ENCODE assay signal across 9 cellular contexts in the genomic region with DNA sequence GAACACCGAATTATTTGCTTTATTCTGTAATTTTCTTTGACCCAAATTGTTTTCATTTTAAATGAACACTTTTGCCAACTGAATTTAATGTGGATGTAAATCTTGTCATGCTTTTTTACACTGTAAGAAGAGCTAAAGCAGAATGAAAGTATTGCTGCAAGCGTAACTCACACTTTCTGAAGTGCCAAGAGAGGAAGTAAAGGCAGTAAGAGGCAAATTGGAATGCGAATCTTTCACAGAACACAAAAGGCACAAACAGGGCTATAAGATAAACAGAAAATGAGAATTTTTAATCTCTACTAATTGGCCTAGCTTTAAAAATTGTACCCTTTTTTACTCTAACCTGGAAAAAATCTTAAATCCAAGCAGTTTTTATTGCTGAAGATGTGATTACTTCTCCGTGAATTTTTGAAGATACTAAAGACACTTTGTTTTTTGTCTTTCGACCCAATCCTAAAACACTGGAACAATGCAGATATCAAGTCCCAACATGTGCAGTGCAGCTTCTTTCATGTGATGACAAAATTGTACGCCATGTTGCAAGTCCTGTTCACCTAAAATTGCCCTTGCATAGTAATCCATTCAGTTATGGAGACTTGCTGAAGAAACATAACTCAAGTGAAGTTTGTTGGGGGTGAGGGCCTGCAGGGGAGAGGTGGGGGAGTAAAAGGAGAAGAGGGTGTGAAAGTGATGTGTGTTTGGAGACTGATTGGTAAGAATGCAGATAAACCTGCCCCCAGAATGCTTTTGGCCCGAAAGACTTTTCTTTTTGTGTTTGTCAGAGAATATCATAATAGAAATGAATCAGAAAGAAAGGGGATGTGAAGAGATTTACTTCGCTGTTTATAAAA. TPM values are rescaled to one million over a fixed set of nuclear protein-coding genes. Genes with fewer than 3 reads are reported as not detected.
DNase-seq lines count a peak whose midpoint lies in the region; ATAC-seq and TF ChIP-seq lines count a peak whose summit lies in the region.
"Had no signal": no experiment of that assay in that cellular context is flagged by ENCODE, and none has a peak within 500 bp of the region (broad histone marks: within the 10 kb centered on the region; RNA-seq: fewer than 3 reads in every experiment).

No MANE protein-coding gene starts in this region.

- no peak for TF ChIP-seq RAD21 in HCT116 (IDR thresholded peaks at IDR 0.05; ENCODE audit: low read depth)

- no peak overlapping the region for H3K27ac ChIP-seq in HCT116 (ENCODE audit: low read depth, low read length)
- no peak overlapping the region for H3K27ac ChIP-seq in SJCRH30
- H3K27ac ChIP-seq in prostate gland = peak overlapping the region; percentile 78 to 81
- H3K27ac ChIP-seq: SJSA1 had no signal

- TF ChIP-seq POLR2A in HCT116 (IDR thresholded peaks at IDR 0.05; ENCODE audit: borderline replicate concordance, extremely low read depth, insufficient read depth, insufficient read length) (no peak), prostate gland (IDR thresholded peaks at IDR 0.05) (no peak)

- intact Hi-C loops in HCT116 (cut with micrococcal nuclease) = loop anchor here (2.0 kb wide), 1 partner anchor 168 kb away; no protein-coding TSS in a partner anchor
- intact Hi-C loops in prostate gland (cut with DNase I) = loop anchor here (5.0 kb wide), 2 partner anchors 55 to 80 kb away; partner anchors contain the start of gene UBL7

- peak overlapping the region; percentile 93 for H3K4me2 ChIP-seq in HCT116 (ENCODE audit: low read length)

- 36% methylated on average over 8 of the region's 8 CpGs for WGBS in prostate gland

- peaks cover 14% of the 10 kb centered on the region for H4K20me1 ChIP-seq in HCT116 (ENCODE audit: insufficient read depth)

- no peak for ATAC-seq in HCT116
- ATAC-seq in GM18511 (IDR thresholded peaks at IDR 0.05; ENCODE audit: unreplicated experiment) = no peak
- ATAC-seq in GM18502 (IDR thresholded peaks at IDR 0.05; ENCODE audit: poor library complexity, unreplicated experiment) = no peak

- TSS peak; percentile 48 for BruUV-seq in HCT116 (replicated peaks; lab: Mats Ljungman, UMichigan)

- no peaks in the 10 kb centered on the region for H3K9me2 ChIP-seq in HCT116 (ENCODE audit: insufficient read depth)

- no peak for TF ChIP-seq CTCF in HCT116 (IDR thresholded peaks at IDR 0.05 in 2 of 3, conservative IDR thresholded peaks at IDR 0.05 in 1 of 3; ENCODE audit: borderline replicate concordance in 1 of 3, insufficient read depth in 1 of 3, low read depth in 2 of 3, low read length in 2 of 3)
- no peak for TF ChIP-seq CTCF in fibroblast of the aortic adventitia (IDR thresholded peaks at IDR 0.05; ENCODE audit: insufficient read depth, low read length)
- no peak for TF ChIP-seq CTCF in prostate gland (IDR thresholded peaks at IDR 0.05)

- CTCF ChIA-PET in HCT116 (lab: Charles Lee) = no interaction called here

- H3K9me3 ChIP-seq in HCT116 (ENCODE audit: control insufficient read depth in 1 of 2, insufficient read depth in 1 of 2, low read depth in 1 of 2, low read length in 2 of 2) (no peaks in the 10 kb centered on the region), SJCRH30 (replicated peaks) (no peaks in the 10 kb centered on the region), prostate gland (no peaks in the 10 kb centered on the region)
- H3K9me3 ChIP-seq: SJSA1 had no signal

- peak overlapping the region; percentile 88 to 91; a peak in 3 of 4 replicates for H3K4me3 ChIP-seq in HCT116 (replicated peaks in 1 of 2; ENCODE audit: low read depth in 1 of 2, low read length in 2 of 2)
- peak overlapping the region; percentile 95 for H3K4me3 ChIP-seq in SJCRH30
- peak overlapping the region; percentile 82 for H3K4me3 ChIP-seq in fibroblast of the aortic adventitia (ENCODE audit: low read depth, low read length)
- peak overlapping the region; percentile 84 to 94 for H3K4me3 ChIP-seq in prostate gland

- RAD21 ChIA-PET in HCT116 (lab: Charles Lee; ENCODE audit: low non-redundant PET in 1 of 2, low total read pairs in 2 of 2, uncharacterized antibody in 2 of 2, unreplicated experiment in 2 of 2) = no interaction called here

- POLR2A ChIA-PET in HCT116 (lab: Charles Lee) = interaction anchor here (1.4 kb wide), 1 partner anchor 81 kb away, joined by 3 read pairs; the partner anchor contains the start of gene UBL7

- H2AFZ ChIP-seq in HCT116 (ENCODE audit: low read depth, low read length, poor library complexity, severe bottlenecking) = no peak overlapping the region

- H3K4me1 ChIP-seq in HCT116 (ENCODE audit: control insufficient read depth in 1 of 2, insufficient read depth in 2 of 2, low read length in 2 of 2) = peaks cover 20 to 45% of the 10 kb centered on the region in 2 experiments
- peaks cover 19% of the 10 kb centered on the region for H3K4me1 ChIP-seq in SJCRH30
- H3K4me1 ChIP-seq in prostate gland (replicated peaks) = peaks cover 9% of the 10 kb centered on the region

- H3K9ac ChIP-seq in HCT116 (ENCODE audit: low read length) = peak overlapping the region; percentile 78; the same call in 1 of the 2 replicates

- peaks cover 10% of the 10 kb centered on the region; the same call in 1 of the 2 replicates for H3K27me3 ChIP-seq in HCT116 (ENCODE audit: insufficient read depth, low read length)
- H3K27me3 ChIP-seq in SJCRH30 = no peaks in the 10 kb centered on the region
- H3K27me3 ChIP-seq in prostate gland (replicated peaks; ENCODE audit: insufficient read depth) = no peaks in the 10 kb centered on the region
- H3K27me3 ChIP-seq: SJSA1 had no signal

- DNase-seq in HCT116 (ENCODE audit: low read depth, low spot score) = no peak
- no peak for DNase-seq in SJCRH30
- no peak for DNase-seq in fibroblast of the aortic adventitia (ENCODE audit: low read depth)
- DNase-seq in prostate gland (ENCODE audit: low spot score) = no peak
- no peak for DNase-seq in NCI-H345 treated with DMSO at 0.1 percent for 48 hours (lab: John Stamatoyannopoulos, UW; ENCODE audit: unreplicated experiment)
- no peak for DNase-seq in NCI-H524 (lab: John Stamatoyannopoulos, UW)

- H3K36me3 ChIP-seq in HCT116 (ENCODE audit: control insufficient read depth in 1 of 2, insufficient read depth in 2 of 2, low read length in 2 of 2) = no peaks in the 10 kb centered on the region
- H3K36me3 ChIP-seq in SJCRH30 = no peaks in the 10 kb centered on the region
- no peaks in the 10 kb centered on the region for H3K36me3 ChIP-seq in prostate gland

- peaks cover 31% of the 10 kb centered on the region for H3K79me2 ChIP-seq in HCT116 (ENCODE audit: insufficient read depth, low read length)

TF ChIP-seq in HCT116, 20 proteins besides CTCF, POLR2A, EP300 and RAD21:
- TF ChIP-seq ELF1 (IDR thresholded peaks at IDR 0.05; ENCODE audit: borderline replicate concordance, low read depth) (no peak), EGR1 (IDR thresholded peaks at IDR 0.05; ENCODE audit: low read depth) (no peak)
- TF ChIP-seq, protein P1, sequence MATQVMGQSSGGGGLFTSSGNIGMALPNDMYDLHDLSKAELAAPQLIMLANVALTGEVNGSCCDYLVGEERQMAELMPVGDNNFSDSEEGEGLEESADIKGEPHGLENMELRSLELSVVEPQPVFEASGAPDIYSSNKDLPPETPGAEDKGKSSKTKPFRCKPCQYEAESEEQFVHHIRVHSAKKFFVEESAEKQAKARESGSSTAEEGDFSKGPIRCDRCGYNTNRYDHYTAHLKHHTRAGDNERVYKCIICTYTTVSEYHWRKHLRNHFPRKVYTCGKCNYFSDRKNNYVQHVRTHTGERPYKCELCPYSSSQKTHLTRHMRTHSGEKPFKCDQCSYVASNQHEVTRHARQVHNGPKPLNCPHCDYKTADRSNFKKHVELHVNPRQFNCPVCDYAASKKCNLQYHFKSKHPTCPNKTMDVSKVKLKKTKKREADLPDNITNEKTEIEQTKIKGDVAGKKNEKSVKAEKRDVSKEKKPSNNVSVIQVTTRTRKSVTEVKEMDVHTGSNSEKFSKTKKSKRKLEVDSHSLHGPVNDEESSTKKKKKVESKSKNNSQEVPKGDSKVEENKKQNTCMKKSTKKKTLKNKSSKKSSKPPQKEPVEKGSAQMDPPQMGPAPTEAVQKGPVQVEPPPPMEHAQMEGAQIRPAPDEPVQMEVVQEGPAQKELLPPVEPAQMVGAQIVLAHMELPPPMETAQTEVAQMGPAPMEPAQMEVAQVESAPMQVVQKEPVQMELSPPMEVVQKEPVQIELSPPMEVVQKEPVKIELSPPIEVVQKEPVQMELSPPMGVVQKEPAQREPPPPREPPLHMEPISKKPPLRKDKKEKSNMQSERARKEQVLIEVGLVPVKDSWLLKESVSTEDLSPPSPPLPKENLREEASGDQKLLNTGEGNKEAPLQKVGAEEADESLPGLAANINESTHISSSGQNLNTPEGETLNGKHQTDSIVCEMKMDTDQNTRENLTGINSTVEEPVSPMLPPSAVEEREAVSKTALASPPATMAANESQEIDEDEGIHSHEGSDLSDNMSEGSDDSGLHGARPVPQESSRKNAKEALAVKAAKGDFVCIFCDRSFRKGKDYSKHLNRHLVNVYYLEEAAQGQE (IDR thresholded peaks at IDR 0.05; ENCODE audit: low read depth) = no peak

RNA-seq across cellular contexts. Expression of gene ARID3B, which starts 1.4 kb away (rescaled TPM):
- total RNA-seq in HCT116 (2021; ENCODE audit: unreplicated experiment) = 8.1 TPM
- polyA plus RNA-seq in HCT116 (2012) = 7.9 and 10.1 TPM in 2 replicates
- 14.7 and 16.0 TPM in 2 replicates for total RNA-seq in SJCRH30 (2014; rRNA removed; shearing (Covaris generic))
- total RNA-seq in fibroblast of the aortic adventitia (ENCODE audit: low replicate concordance) = 0.33 and 2.5 TPM in 2 replicates
- 10 to 100 TPM in 1 of 2 donors, 1 to 10 TPM in 1; 5.1 to 36.7 TPM for total RNA-seq in prostate gland

Comparison
In these comparisons a context has a peak if more than half of its experiments do, and no peak if none do; other contexts are left out.
1. H3K27ac ChIP-seq: peak in prostate gland (2 of 2); none in HCT116 (single experiment) and SJCRH30 (single experiment).
2. Peak in every context shown above with its lines, with median percentiles within 50 percentile points of each other: H3K4me3 ChIP-seq.